21 cellular contexts compared by ENCODE assay signal in the genomic region with DNA sequence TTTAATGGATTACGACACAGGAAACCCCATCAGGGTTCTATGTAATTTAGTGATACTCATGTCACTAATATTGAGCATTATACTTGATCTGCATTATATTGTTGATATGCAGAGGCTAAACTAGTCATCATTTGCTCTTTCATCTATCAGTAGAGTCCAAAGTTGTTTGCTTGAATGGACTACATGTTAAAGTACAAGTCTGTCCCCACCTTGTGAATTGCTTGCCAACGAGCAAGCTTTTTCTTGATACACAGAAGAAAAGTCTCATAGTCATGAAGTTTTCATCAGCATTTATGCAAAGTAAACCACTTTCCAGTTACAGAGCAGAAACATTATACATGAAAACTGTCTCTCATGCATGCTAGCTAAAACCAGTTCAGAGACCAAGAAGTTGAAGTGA. TPM values are rescaled to one million over a fixed set of nuclear protein-coding genes. Genes with fewer than 3 reads are reported as not detected.
DNase-seq lines count a peak whose midpoint lies in the region; ATAC-seq, FAIRE-seq and TF ChIP-seq lines count a peak whose summit lies in the region.
"Had no signal": no experiment of that assay in that cellular context is flagged by ENCODE, and none has a peak within 500 bp of the region (broad histone marks: within the 10 kb centered on the region; RNA-seq: fewer than 3 reads in every experiment).

No MANE protein-coding gene starts in this region.

- H3K79me2 ChIP-seq in mammary epithelial cell (ENCODE audit: insufficient read depth, low read length), result peaks cover 74% of the 10 kb centered on the region

- TF ChIP-seq CTCF in mammary epithelial cell (conservative IDR thresholded peaks at IDR 0.05 in 1 of 2, IDR thresholded peaks at IDR 0.05 in 1 of 2; ENCODE audit: extremely low read depth in 1 of 2, insufficient read depth in 1 of 2, low read depth in 1 of 2, low read length in 2 of 2) (no peak), kidney (IDR thresholded peaks at IDR 0.05; ENCODE audit: borderline replicate concordance, extremely low read depth, insufficient read depth) (no peak)

- peak; percentile 14 for ATAC-seq in left lobe of liver
- ATAC-seq in stimulated activated effector memory CD8-positive, alpha-beta T cell treated with anti-CD3 and anti-CD28 coated beads, Interleukin-12 subunit alpha, Interleukin-12 subunit beta, amount 100 ng/mL, for 72 hours, result no peak
- ATAC-seq: right cardiac atrium, T-cell had no signal

- H3K27ac Mint-ChIP-seq in activated naive CD4-positive, alpha-beta T cell treated with anti-CD3 and anti-CD28 coated beads for 36 hours, result peak overlapping the region; percentile 2
- H3K27ac Mint-ChIP-seq in activated T-helper 2 cell treated with anti-CD3 and anti-CD28 coated beads, Interferon-gamma antibody, Interleukin-2, Interleukin-4, amounts not matched to agents 10 μg/mL and 5 μg/mL and 100 μg/mL, durations not matched to agents 14 hours and 24 hours and 36 hours, result peak overlapping the region; percentile 64
- H3K27ac Mint-ChIP-seq in stimulated activated effector memory CD8-positive, alpha-beta T cell treated with anti-CD3 and anti-CD28 coated beads, Interleukin-12 subunit alpha, Interleukin-12 subunit beta, amount 100 ng/mL, for 72 hours, result peak overlapping the region; percentile 57

- intact Hi-C loops in activated naive CD4-positive, alpha-beta T cell treated with anti-CD3 and anti-CD28 coated beads for 36 hours (cut with micrococcal nuclease), result no loop called here
- intact Hi-C loops in activated T-helper 2 cell treated with anti-CD3 and anti-CD28 coated beads, Interferon-gamma antibody, Interleukin-2, Interleukin-4, amounts not matched to agents 10 μg/mL and 5 μg/mL and 100 μg/mL, durations not matched to agents 14 hours and 24 hours and 36 hours (cut with micrococcal nuclease), result loop anchor here (5.0 kb wide), 2 partner anchors 103 to 318 kb away; partner anchors contain the start of gene ZMYM1
- intact Hi-C loops in mammary epithelial cell (cut with micrococcal nuclease) (loop anchor here (2.0 kb wide), 1 partner anchor 149 kb away; the partner anchor contains the start of gene ZMYM6), kidney (cut with DNase I) (no loop called here)

- H3K36me3 ChIP-seq in mammary epithelial cell (ENCODE audit: insufficient read depth, low read length), result peaks cover 83% of the 10 kb centered on the region
- peaks cover 33 to 69% of the 10 kb centered on the region in 2 donors for H3K36me3 ChIP-seq in kidney (ENCODE audit: control insufficient read depth in 1 of 2, insufficient read depth in 2 of 2, low read length in 2 of 2)

- no peak overlapping the region for H2AFZ ChIP-seq in mammary epithelial cell (ENCODE audit: low read depth, low read length)

- no peak overlapping the region for H3K4me3 ChIP-seq in mammary epithelial cell (replicated peaks in 1 of 3; ENCODE audit: insufficient read depth in 1 of 3, low read depth in 2 of 3, low read length in 3 of 3)
- H3K4me3 ChIP-seq in kidney (ENCODE audit: low read length in 2 of 2), result peak overlapping the region in 1 of 2 donors; percentile 12
- H3K4me3 ChIP-seq: stomach had no signal

- no peak overlapping the region for H3K4me2 ChIP-seq in mammary epithelial cell (ENCODE audit: insufficient read depth, low read depth, low read length)

- no peaks in the 10 kb centered on the region for H3K9me3 ChIP-seq in mammary epithelial cell (replicated peaks; ENCODE audit: insufficient read depth, low read length)
- no peaks in the 10 kb centered on the region for H3K9me3 ChIP-seq in kidney (ENCODE audit: control insufficient read depth in 1 of 2, low read length in 2 of 2)
- H3K9me3 ChIP-seq: stomach had no signal

- H3K9ac ChIP-seq in mammary epithelial cell (ENCODE audit: insufficient read depth, low read length), result no peak overlapping the region
- H3K9ac ChIP-seq in kidney (ENCODE audit: low read length in 2 of 2), result no peak overlapping the region

- FAIRE-seq in kidney (lab: Jason Lieb, UNC), result no peak
- FAIRE-seq: endothelial cell of umbilical vein, urothelium cell line had no signal

- no peaks in the 10 kb centered on the region for H3K9me3 Mint-ChIP-seq in activated naive CD4-positive, alpha-beta T cell treated with anti-CD3 and anti-CD28 coated beads for 36 hours
- no peaks in the 10 kb centered on the region for H3K9me3 Mint-ChIP-seq in activated T-helper 2 cell treated with anti-CD3 and anti-CD28 coated beads, Interferon-gamma antibody, Interleukin-2, Interleukin-4, amounts not matched to agents 10 μg/mL and 5 μg/mL and 100 μg/mL, durations not matched to agents 14 hours and 24 hours and 36 hours
- no peaks in the 10 kb centered on the region for H3K9me3 Mint-ChIP-seq in stimulated activated effector memory CD8-positive, alpha-beta T cell treated with anti-CD3 and anti-CD28 coated beads, Interleukin-12 subunit alpha, Interleukin-12 subunit beta, amount 100 ng/mL, for 72 hours
- H3K9me3 Mint-ChIP-seq: T-cell had no signal

- dilution Hi-C loops in mammary epithelial cell (cut with HindIII; ENCODE audit: low sequenced_read_pairs), result loop anchor here (10.0 kb wide), 2 partner anchors 85 to 545 kb away; partner anchors contain the start of gene ZMYM4

- H3K36me3 Mint-ChIP-seq in activated naive CD4-positive, alpha-beta T cell treated with anti-CD3 and anti-CD28 coated beads for 36 hours (ENCODE audit: low read depth), result peaks cover 79% of the 10 kb centered on the region
- H3K36me3 Mint-ChIP-seq in activated T-helper 2 cell treated with anti-CD3 and anti-CD28 coated beads, Interferon-gamma antibody, Interleukin-2, Interleukin-4, amounts not matched to agents 10 μg/mL and 5 μg/mL and 100 μg/mL, durations not matched to agents 14 hours and 24 hours and 36 hours (ENCODE audit: low read depth), result peaks cover 93% of the 10 kb centered on the region
- H3K36me3 Mint-ChIP-seq in stimulated activated effector memory CD8-positive, alpha-beta T cell treated with anti-CD3 and anti-CD28 coated beads, Interleukin-12 subunit alpha, Interleukin-12 subunit beta, amount 100 ng/mL, for 72 hours, result peaks cover 100% of the 10 kb centered on the region

- no peak overlapping the region for H3K4me3 Mint-ChIP-seq in activated naive CD4-positive, alpha-beta T cell treated with anti-CD3 and anti-CD28 coated beads for 36 hours
- H3K4me3 Mint-ChIP-seq in activated T-helper 2 cell treated with anti-CD3 and anti-CD28 coated beads, Interferon-gamma antibody, Interleukin-2, Interleukin-4, amounts not matched to agents 10 μg/mL and 5 μg/mL and 100 μg/mL, durations not matched to agents 14 hours and 24 hours and 36 hours (ENCODE audit: low read depth), result no peak overlapping the region
- peak overlapping the region; percentile 39 for H3K4me3 Mint-ChIP-seq in stimulated activated effector memory CD8-positive, alpha-beta T cell treated with anti-CD3 and anti-CD28 coated beads, Interleukin-12 subunit alpha, Interleukin-12 subunit beta, amount 100 ng/mL, for 72 hours

- WGBS in mammary epithelial cell (ENCODE audit: low coverage, missing lambda C conversion rate), result 50% methylated on average over 2 of the region's 2 CpGs

- no peak overlapping the region for H3K27ac ChIP-seq in mammary epithelial cell (ENCODE audit: insufficient read depth, low read depth, low read length)
- H3K27ac ChIP-seq in kidney (ENCODE audit: low read depth in 2 of 2, low read length in 2 of 2), result peak overlapping the region in 1 of 2 donors; percentile 14
- H3K27ac ChIP-seq: HL-60, stomach had no signal

- CTCF ChIA-PET in activated naive CD4-positive, alpha-beta T cell treated with anti-CD3 and anti-CD28 coated beads for 36 hours (lab: Charles Lee), result interaction anchor here (0.5 kb wide), 2 partner anchors 31 to 378 kb away, joined by 3 to 4 read pairs; partner anchors contain the start of gene NCDN
- CTCF ChIA-PET in mammary epithelial cell (lab: Charles Lee; ENCODE audit: low non-redundant PET), result no interaction called here

- no peaks in the 10 kb centered on the region for H3K27me3 ChIP-seq in mammary epithelial cell (ENCODE audit: insufficient read depth, low read length)
- H3K27me3 ChIP-seq: stomach had no signal

- peaks cover 14% of the 10 kb centered on the region for H4K20me1 ChIP-seq in mammary epithelial cell (ENCODE audit: insufficient read depth, low read length)

- in situ Hi-C loops in mammary epithelial cell (cut with MboI; ENCODE audit: low sequenced_read_pairs in 2 of 2), result no loop called here

- DNase-seq in activated naive CD4-positive, alpha-beta T cell treated with anti-CD3 and anti-CD28 coated beads for 36 hours, result no peak
- DNase-seq in activated naive CD4-positive, alpha-beta T cell treated with Interleukin-2 at 50 U/mL for 16 hours, result no peak
- DNase-seq in activated T-helper 2 cell treated with anti-CD3 and anti-CD28 coated beads, Interferon-gamma antibody, Interleukin-2, Interleukin-4, amounts not matched to agents 10 μg/mL and 5 μg/mL and 100 μg/mL, durations not matched to agents 14 hours and 24 hours and 36 hours (ENCODE audit: low spot score), result no peak
- DNase-seq in left lobe of liver (ENCODE audit: low spot score) (no peak), NCI-H1694 (lab: John Stamatoyannopoulos, UW) (no peak), mammary epithelial cell (no peak), kidney (no peak)
- no peak for DNase-seq in stimulated activated effector memory CD8-positive, alpha-beta T cell treated with anti-CD3 and anti-CD28 coated beads, Interleukin-12 subunit alpha, Interleukin-12 subunit beta, amount 100 ng/mL, for 72 hours (ENCODE audit: low spot score in 2 of 2)
- DNase-seq: activated gamma-delta T cell treated with Interleukin-2 at 50 U/mL for 16 hours, H7, kidney glomerular epithelial cell, midbrain, NCI-H2081, NCI-H524, right cardiac atrium, Right ventricle myocardium superior, stomach, T-cell had no signal

- BruUV-seq in mammary epithelial cell (replicated peaks; lab: Mats Ljungman, UMichigan), result no TSS peak

- H3K4me1 ChIP-seq in mammary epithelial cell (ENCODE audit: insufficient read depth, low read length) (no peaks in the 10 kb centered on the region), kidney (ENCODE audit: control insufficient read depth in 1 of 2, insufficient read depth in 1 of 2, low read depth in 1 of 2, low read length in 2 of 2) (peaks cover 30 to 35% of the 10 kb centered on the region in 2 donors)

- peaks cover 59% of the 10 kb centered on the region for H3K4me1 Mint-ChIP-seq in activated naive CD4-positive, alpha-beta T cell treated with anti-CD3 and anti-CD28 coated beads for 36 hours (ENCODE audit: low read depth)
- peaks cover 46% of the 10 kb centered on the region for H3K4me1 Mint-ChIP-seq in activated T-helper 2 cell treated with anti-CD3 and anti-CD28 coated beads, Interferon-gamma antibody, Interleukin-2, Interleukin-4, amounts not matched to agents 10 μg/mL and 5 μg/mL and 100 μg/mL, durations not matched to agents 14 hours and 24 hours and 36 hours (ENCODE audit: low read depth)
- peaks cover 62% of the 10 kb centered on the region for H3K4me1 Mint-ChIP-seq in stimulated activated effector memory CD8-positive, alpha-beta T cell treated with anti-CD3 and anti-CD28 coated beads, Interleukin-12 subunit alpha, Interleukin-12 subunit beta, amount 100 ng/mL, for 72 hours

- H3K27me3 Mint-ChIP-seq in activated naive CD4-positive, alpha-beta T cell treated with anti-CD3 and anti-CD28 coated beads for 36 hours (ENCODE audit: low read depth), result no peaks in the 10 kb centered on the region
- no peaks in the 10 kb centered on the region for H3K27me3 Mint-ChIP-seq in activated T-helper 2 cell treated with anti-CD3 and anti-CD28 coated beads, Interferon-gamma antibody, Interleukin-2, Interleukin-4, amounts not matched to agents 10 μg/mL and 5 μg/mL and 100 μg/mL, durations not matched to agents 14 hours and 24 hours and 36 hours (ENCODE audit: low read depth)
- H3K27me3 Mint-ChIP-seq: T-cell had no signal

RNA-seq across cellular contexts. Expression of gene SFPQ, which starts 13.1 kb away (rescaled TPM):
- total RNA-seq in activated naive CD4-positive, alpha-beta T cell treated with anti-CD3 and anti-CD28 coated beads for 36 hours, result 100 to 1,000 TPM; 260 to 269 TPM
- total RNA-seq in activated T-helper 2 cell treated with anti-CD3 and anti-CD28 coated beads, Interferon-gamma antibody, Interleukin-2, Interleukin-4, amounts not matched to agents 10 μg/mL and 5 μg/mL and 100 μg/mL, durations not matched to agents 14 hours and 24 hours and 36 hours, result 358 and 369 TPM in 2 replicates
- total RNA-seq in left lobe of liver (55.9 TPM), mammary epithelial cell (100 to 1,000 TPM; 156 to 255 TPM), kidney (248 TPM)
- polyA plus RNA-seq in mammary epithelial cell (69.9 TPM), kidney (ENCODE audit: insufficient read depth, low read depth, low replicate concordance) (140 TPM)
- 55.5 TPM for polyA minus RNA-seq in mammary epithelial cell

Comparison
In these comparisons a context has a peak if more than half of its experiments do, and no peak if none do; other contexts are left out.
1. H3K27ac Mint-ChIP-seq: peak in every context shown above with its lines; median percentile 64 in activated T-helper 2 cell treated with anti-CD3 and anti-CD28 coated beads, Interferon-gamma antibody, Interleukin-2, Interleukin-4, amounts not matched to agents 10 μg/mL and 5 μg/mL and 100 μg/mL, durations not matched to agents 14 hours and 24 hours and 36 hours; 57 in stimulated activated effector memory CD8-positive, alpha-beta T cell treated with anti-CD3 and anti-CD28 coated beads, Interleukin-12 subunit alpha, Interleukin-12 subunit beta, amount 100 ng/mL, for 72 hours; 2 in activated naive CD4-positive, alpha-beta T cell treated with anti-CD3 and anti-CD28 coated beads for 36 hours.
2. intact Hi-C loops: an anchor here in activated T-helper 2 cell treated with anti-CD3 and anti-CD28 coated beads, Interferon-gamma antibody, Interleukin-2, Interleukin-4, amounts not matched to agents 10 μg/mL and 5 μg/mL and 100 μg/mL, durations not matched to agents 14 hours and 24 hours and 36 hours (5.0 kb wide) and mammary epithelial cell (2.0 kb wide); none called in activated naive CD4-positive, alpha-beta T cell treated with anti-CD3 and anti-CD28 coated beads for 36 hours and kidney.